17 cellular contexts compared by ENCODE assay signal in the genomic region with DNA sequence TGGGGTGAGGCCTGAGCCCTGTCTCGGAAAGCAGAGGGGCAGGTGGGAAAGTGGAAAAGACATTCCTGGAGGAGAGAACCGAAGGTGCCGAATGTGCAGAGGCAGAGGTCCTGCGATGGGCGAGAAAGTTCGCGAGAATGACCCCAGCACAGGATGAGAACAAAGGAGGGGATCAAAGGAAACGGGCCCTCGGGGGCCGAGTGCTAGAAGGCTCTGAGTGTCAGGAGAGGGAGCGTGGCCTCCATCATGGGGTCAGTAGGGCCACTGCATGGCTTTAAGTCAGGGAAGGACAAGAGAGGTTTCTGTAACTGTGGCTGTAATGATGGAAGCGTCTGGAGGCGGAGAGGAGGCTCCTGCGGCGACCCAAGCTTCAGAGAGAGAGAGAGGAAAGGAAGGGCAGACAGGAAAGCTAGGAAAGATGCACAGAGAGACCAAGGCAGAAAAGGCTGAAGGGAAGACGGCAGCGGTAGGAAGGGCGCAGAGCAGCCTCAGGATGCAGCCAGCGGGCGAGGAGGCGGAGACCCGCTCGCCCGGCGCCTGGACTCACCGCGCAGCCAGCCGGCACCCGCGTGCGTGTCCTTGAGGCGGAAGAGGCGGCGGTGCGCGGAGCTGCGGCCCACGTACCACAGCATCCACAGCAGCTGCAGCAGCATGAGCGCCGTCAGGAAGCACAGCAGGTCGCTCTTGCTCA. TPM values are rescaled to one million over a fixed set of nuclear protein-coding genes. Genes with fewer than 3 reads are reported as not detected.
A peak's percentile ranks its signal among the peaks of the same experiment; 100 is the strongest.
DNase-seq lines count a peak whose midpoint lies in the region; ATAC-seq and TF ChIP-seq lines count a peak whose summit lies in the region.
"Had no signal": no experiment of that assay in that cellular context is flagged by ENCODE, and none has a peak within 500 bp of the region (broad histone marks: within the 10 kb centered on the region; RNA-seq: fewer than 3 reads in every experiment).

No MANE protein-coding gene starts in this region.

- peak overlapping the region; percentile 57 for H3K4me2 ChIP-seq in neural progenitor cell

- TF ChIP-seq CTCF in endothelial cell (IDR thresholded peaks at IDR 0.05; ENCODE audit: unreplicated experiment) (no peak), neural progenitor cell (IDR thresholded peaks at IDR 0.05) (no peak)

- peak overlapping the region; percentile 21 for H3K4me3 ChIP-seq in neural progenitor cell
- H3K4me3 ChIP-seq: MG63 had no signal

- H3K4me3 Mint-ChIP-seq in endothelial cell (ENCODE audit: unreplicated experiment) (peak overlapping the region; percentile 73), neural progenitor cell (peak overlapping the region; percentile 62)

- H3K27me3 Mint-ChIP-seq in endothelial cell (ENCODE audit: unreplicated experiment) (peaks cover 22% of the 10 kb centered on the region), neural progenitor cell (ENCODE audit: insufficient read depth, low read depth) (peaks cover 57% of the 10 kb centered on the region)

- H3F3A ChIP-seq in neural progenitor cell (ENCODE audit: low read depth), result no peaks in the 10 kb centered on the region

- H3K36me3 Mint-ChIP-seq in endothelial cell (ENCODE audit: low read depth, unreplicated experiment), result peaks cover 16% of the 10 kb centered on the region
- H3K36me3 Mint-ChIP-seq in neural progenitor cell, result no peaks in the 10 kb centered on the region

- H3K27me3 ChIP-seq in neural progenitor cell, result peaks cover 98% of the 10 kb centered on the region
- H3K27me3 ChIP-seq: MG63, testis had no signal

- H3K9me3 Mint-ChIP-seq in endothelial cell (ENCODE audit: unreplicated experiment), result peaks cover 4% of the 10 kb centered on the region
- H3K9me3 Mint-ChIP-seq in neural progenitor cell, result peaks cover 10% of the 10 kb centered on the region

- no peaks in the 10 kb centered on the region for H3K9me3 ChIP-seq in neural progenitor cell (ENCODE audit: low read depth)
- H3K9me3 ChIP-seq: Caco-2, MG63, testis had no signal

- no peaks in the 10 kb centered on the region for H3K36me3 ChIP-seq in neural progenitor cell
- H3K36me3 ChIP-seq: MG63 had no signal

- no peak overlapping the region for H3K27ac Mint-ChIP-seq in endothelial cell (ENCODE audit: unreplicated experiment)
- H3K27ac Mint-ChIP-seq in neural progenitor cell, result no peak overlapping the region
- H3K27ac Mint-ChIP-seq: immature natural killer cell had no signal

- no peaks in the 10 kb centered on the region for H3K4me1 ChIP-seq in neural progenitor cell
- H3K4me1 ChIP-seq: Caco-2, parathyroid adenoma, testis had no signal

- H3K27ac ChIP-seq in neural progenitor cell, result no peak overlapping the region
- H3K27ac ChIP-seq: parathyroid adenoma, testis had no signal

- H3K79me2 ChIP-seq in neural progenitor cell (ENCODE audit: low read depth), result no peaks in the 10 kb centered on the region
- H3K79me2 ChIP-seq: parathyroid adenoma had no signal

- no peak overlapping the region for H3K9ac ChIP-seq in neural progenitor cell
- H3K9ac ChIP-seq: parathyroid adenoma had no signal

- ATAC-seq in HG03378 (IDR thresholded peaks at IDR 0.05; ENCODE audit: unreplicated experiment) (no peak), GM21737 (IDR thresholded peaks at IDR 0.05; ENCODE audit: unreplicated experiment) (no peak), HG03039 (IDR thresholded peaks at IDR 0.05; ENCODE audit: unreplicated experiment) (no peak)
- ATAC-seq: Panc1 had no signal

- H3K4me1 Mint-ChIP-seq in endothelial cell (ENCODE audit: unreplicated experiment) (peaks cover 5% of the 10 kb centered on the region), neural progenitor cell (peaks cover 13% of the 10 kb centered on the region)

- H4K20me1 ChIP-seq in neural progenitor cell (ENCODE audit: low read depth), result no peaks in the 10 kb centered on the region

- DNase-seq in NCI-H748 (lab: John Stamatoyannopoulos, UW; ENCODE audit: unreplicated experiment), result peak; percentile 25
- DNase-seq in NCI-H748 treated with DMSO at 0.1 percent for 48 hours (lab: John Stamatoyannopoulos, UW), result no peak
- peak; percentile 4 for DNase-seq in NCI-H2227 treated with DMSO at 0.1 percent for 48 hours (lab: John Stamatoyannopoulos, UW)
- no peak for DNase-seq in endothelial cell (ENCODE audit: low spot score)
- DNase-seq in neural progenitor cell (ENCODE audit: low spot score), result peak; percentile 26
- DNase-seq: activated CD4-positive, alpha-beta T cell treated with anti-CD3 and anti-CD28 coated beads for 1 hour; Caco-2; immature natural killer cell; MG63; NCI-H226; T-helper 1 cell; testis had no signal

- H2AFZ ChIP-seq in neural progenitor cell (replicated peaks), result peak overlapping the region; percentile 68
- H2AFZ ChIP-seq: parathyroid adenoma had no signal

RNA-seq across cellular contexts. Expression of gene OTOP1, which starts 0.7 kb away (rescaled TPM):
- total RNA-seq in endothelial cell (ENCODE audit: unreplicated experiment) (not detected), neural progenitor cell (ENCODE audit: low replicate concordance) (not detected in 2 replicates)
- total RNA-seq: Caco-2 had no signal

RNA-seq across cellular contexts. Expression of gene TMEM128, which starts 22.0 kb away (rescaled TPM):
- total RNA-seq in endothelial cell (ENCODE audit: unreplicated experiment) (19.8 TPM), neural progenitor cell (ENCODE audit: low replicate concordance) (61.3 and 89.3 TPM in 2 replicates)

Comparison
In these comparisons a context has a peak if more than half of its experiments do, and no peak if none do; other contexts are left out.
1. DNase-seq: peak in NCI-H748 (single experiment), NCI-H2227 treated with DMSO at 0.1 percent for 48 hours (single experiment) and neural progenitor cell (single experiment); none in NCI-H748 treated with DMSO at 0.1 percent for 48 hours (single experiment) and endothelial cell (single experiment).